Comparison of ENCODE assay signal across 8 cellular contexts in genomic region chr11:32893091-32893946, GRCh38. TPM values are rescaled to one million over a fixed set of nuclear protein-coding genes. Genes with fewer than 3 reads are reported as not detected.
DNase-seq lines count a peak whose midpoint lies in the region; ATAC-seq and TF ChIP-seq lines count a peak whose summit lies in the region.

No MANE protein-coding gene starts in this region.

- H3K9me3 ChIP-seq in duodenal mucosa (ENCODE audit: control insufficient read depth in 1 of 2, low read length in 2 of 2) (no peaks in the 10 kb centered on the region), lung (ENCODE audit: control insufficient read depth in 2 of 2, insufficient read depth in 1 of 2, low read length in 1 of 2) (no peaks in the 10 kb centered on the region)

- peaks cover 32% of the 10 kb centered on the region for H3K4me1 Mint-ChIP-seq in activated CD4-positive, alpha-beta memory T cell treated with anti-CD3 and anti-CD28 coated beads for 36 hours (ENCODE audit: low read depth)

- H3K27me3 Mint-ChIP-seq in activated CD4-positive, alpha-beta memory T cell treated with anti-CD3 and anti-CD28 coated beads for 36 hours = no peaks in the 10 kb centered on the region

- H3K4me3 Mint-ChIP-seq in activated CD4-positive, alpha-beta memory T cell treated with anti-CD3 and anti-CD28 coated beads for 36 hours = peak overlapping the region; percentile 97

- H3K27ac Mint-ChIP-seq in activated CD4-positive, alpha-beta memory T cell treated with anti-CD3 and anti-CD28 coated beads for 36 hours = peak overlapping the region; percentile 90

- H3K4me1 ChIP-seq in duodenal mucosa (ENCODE audit: control insufficient read depth in 1 of 2, insufficient read depth in 2 of 2, low read length in 2 of 2) (peaks cover 0 to 12% of the 10 kb centered on the region in 2 donors), lung (ENCODE audit: control insufficient read depth in 2 of 2, insufficient read depth in 2 of 2, low read length in 2 of 2) (no peaks in the 10 kb centered on the region)

- CTCF ChIA-PET in HEK293T (lab: Yijun Ruan, JAX) = interaction anchor here (0.6 to 1.1 kb wide), 3 partner anchors 84 to 150 kb away, joined by 3 read pairs; no protein-coding TSS in a partner anchor
- CTCF ChIA-PET in activated CD4-positive, alpha-beta memory T cell treated with anti-CD3 and anti-CD28 coated beads for 36 hours (lab: Charles Lee) = interaction anchor here (0.7 to 2.4 kb wide), 3 partner anchors 12 to 172 kb away, joined by 3 to 13 read pairs (median 6); no protein-coding TSS in a partner anchor

- H3K36me3 ChIP-seq in duodenal mucosa (ENCODE audit: control insufficient read depth in 1 of 2, insufficient read depth in 2 of 2, low read length in 2 of 2) (no peaks in the 10 kb centered on the region), lung (ENCODE audit: control insufficient read depth in 2 of 2, insufficient read depth in 2 of 2, low read length in 2 of 2) (no peaks in the 10 kb centered on the region)

- peak overlapping the region; percentile 79 to 86 for H3K4me3 ChIP-seq in duodenal mucosa (ENCODE audit: low read depth in 1 of 2, low read length in 2 of 2)
- peak overlapping the region; percentile 97 for H3K4me3 ChIP-seq in lung

- WGBS in lung, 2 donors = 0 to 1% methylated on average over 78 to 92 of the region's 92 CpGs

- no peaks in the 10 kb centered on the region for H3K27me3 ChIP-seq in duodenal mucosa (ENCODE audit: control insufficient read depth in 1 of 2, insufficient read depth in 2 of 2, low read length in 2 of 2)
- H3K27me3 ChIP-seq in lung (ENCODE audit: control insufficient read depth, insufficient read depth) = no peaks in the 10 kb centered on the region

- H3K36me3 Mint-ChIP-seq in activated CD4-positive, alpha-beta memory T cell treated with anti-CD3 and anti-CD28 coated beads for 36 hours = no peaks in the 10 kb centered on the region

- ATAC-seq in lung (ENCODE audit: insufficient read depth, low FRiP score) = peak; percentile 31

- no peaks in the 10 kb centered on the region for H3K9me3 Mint-ChIP-seq in activated CD4-positive, alpha-beta memory T cell treated with anti-CD3 and anti-CD28 coated beads for 36 hours

- POLR2A ChIA-PET in HEK293T (lab: Yijun Ruan, JAX) = interaction anchor here (1.0 to 2.4 kb wide), 8 partner anchors 12 to 310 kb away, joined by 4 to 8 read pairs (median 5); partner anchors contain the start of gene EIF3M
- POLR2A ChIA-PET in activated CD4-positive, alpha-beta memory T cell treated with anti-CD3 and anti-CD28 coated beads for 36 hours (lab: Charles Lee) = interaction anchor here (0.9 to 1.5 kb wide), 5 partner anchors 19 to 268 kb away, joined by 3 to 5 read pairs (median 3); partner anchors contain the start of gene CSTF3

- no peak for TF ChIP-seq CTCF in lung (IDR thresholded peaks at IDR 0.05; ENCODE audit: control extremely low read depth, extremely low read depth)

- intact Hi-C loops in activated CD4-positive, alpha-beta memory T cell treated with anti-CD3 and anti-CD28 coated beads for 36 hours (cut with micrococcal nuclease) = loop anchor here (2.0 to 5.0 kb wide), 5 partner anchors 66 to 365 kb away; partner anchors contain the start of genes CSTF3, EIF3M and PRRG4

- peak; percentile 30 for DNase-seq in NCI-H2029 (lab: John Stamatoyannopoulos, UW)
- DNase-seq in NCI-H2029 treated with DMSO at 0.1 percent for 48 hours (lab: John Stamatoyannopoulos, UW) = no peak
- DNase-seq in HEK293T (ENCODE audit: extremely low spot score) = peak; percentile 69
- peak; percentile 73 for DNase-seq in NAMALWA (ENCODE audit: low spot score)
- peak; percentile 68 for DNase-seq in activated CD4-positive, alpha-beta memory T cell treated with anti-CD3 and anti-CD28 coated beads for 36 hours
- DNase-seq in lung (ENCODE audit: low spot score) = peak; percentile 35
- DNase-seq in stimulated activated CD4-positive, alpha-beta T cell treated with anti-CD3 and anti-CD28 coated beads, TNF-alpha, amount 100 ng/mL, for 48 hours (ENCODE audit: low read depth in 3 of 3) = peak; percentile 19 to 43 (median 30)

- H3K27ac ChIP-seq in duodenal mucosa (ENCODE audit: low read depth, low read length) (peak overlapping the region; percentile 73), lung (ENCODE audit: low read depth in 1 of 2, low read length in 1 of 2) (peak overlapping the region; percentile 89 to 95)

- peak overlapping the region; percentile 74 to 76 for H3K9ac ChIP-seq in duodenal mucosa (ENCODE audit: low read depth in 1 of 2, low read length in 2 of 2)

TF ChIP-seq in HEK293T, 16 proteins besides CTCF, POLR2A, EP300 and RAD21:
- TF ChIP-seq TARDBP (IDR thresholded peaks at IDR 0.05) (no peak), BHLHE40 (IDR thresholded peaks at IDR 0.05; ENCODE audit: borderline replicate concordance) (no peak), HDGF (IDR thresholded peaks at IDR 0.05; ENCODE audit: borderline replicate concordance) (0 out of 2 replicates have a peak, but pooled peaks have one; percentile 37)

RNA-seq across cellular contexts. Expression of gene QSER1, which starts 0.7 kb away (rescaled TPM):
- total RNA-seq in activated CD4-positive, alpha-beta memory T cell treated with anti-CD3 and anti-CD28 coated beads for 36 hours = 10 to 100 TPM in 1 of 2 experiments, 1 to 10 TPM in 1; 8.3 to 10.9 TPM
- 10 to 100 TPM; 17.4 to 59.9 TPM for total RNA-seq in lung
- polyA plus RNA-seq in lung = 1 to 10 TPM; 3.5 to 3.8 TPM
